17 cellular contexts compared by ENCODE assay signal in genomic region chr1:182965096-182965495, GRCh38. TPM values are rescaled to one million over a fixed set of nuclear protein-coding genes. Genes with fewer than 3 reads are reported as not detected.
DNase-seq lines count a peak whose midpoint lies in the region; ATAC-seq and TF ChIP-seq lines count a peak whose summit lies in the region.
"Had no signal": no experiment of that assay in that cellular context is flagged by ENCODE, and none has a peak within 500 bp of the region (broad histone marks: within the 10 kb centered on the region; RNA-seq: fewer than 3 reads in every experiment).

No MANE protein-coding gene starts in this region.

- H3K9ac ChIP-seq in neural progenitor cell (no peak overlapping the region), MM.1S (ENCODE audit: low read length) (no peak overlapping the region)

- H3K27me3 ChIP-seq in GM23338 (ENCODE audit: insufficient read depth) (no peaks in the 10 kb centered on the region), neural progenitor cell (no peaks in the 10 kb centered on the region), aorta (ENCODE audit: control insufficient read depth in 1 of 2, insufficient read depth in 2 of 2, low read length in 1 of 2) (no peaks in the 10 kb centered on the region), MM.1S (replicated peaks; ENCODE audit: insufficient read depth, low read length) (no peaks in the 10 kb centered on the region)

- H3F3A ChIP-seq in GM23338 (replicated peaks; ENCODE audit: low read depth) = no peaks in the 10 kb centered on the region
- peaks cover 13% of the 10 kb centered on the region for H3F3A ChIP-seq in neural progenitor cell (ENCODE audit: low read depth)
- H3F3A ChIP-seq in MM.1S (ENCODE audit: insufficient read depth, low read length) = 0 out of 2 replicates have a peak, but pooled peaks cover 3% of the 10 kb centered on the region

- H2AFZ ChIP-seq in GM23338 = peak overlapping the region; percentile 50; the same call in 1 of the 2 replicates
- H2AFZ ChIP-seq in neural progenitor cell (replicated peaks) = no peak overlapping the region
- H2AFZ ChIP-seq in MM.1S (ENCODE audit: low read length) = no peak overlapping the region

- H3K4me2 ChIP-seq in GM23338 = no peak overlapping the region
- H3K4me2 ChIP-seq in neural progenitor cell = peak overlapping the region; percentile 29
- no peak overlapping the region for H3K4me2 ChIP-seq in MM.1S (ENCODE audit: low read depth, low read length)
- H3K4me2 ChIP-seq: A549 had no signal

- H3K4me1 ChIP-seq in GM23338 (ENCODE audit: insufficient read depth) = peaks cover 4% of the 10 kb centered on the region; the same call in 1 of the 2 replicates
- peaks cover 28% of the 10 kb centered on the region for H3K4me1 ChIP-seq in neural progenitor cell
- H3K4me1 ChIP-seq in aorta (ENCODE audit: control insufficient read depth in 1 of 2, insufficient read depth in 2 of 2, low read length in 2 of 2) = no peaks in the 10 kb centered on the region
- H3K4me1 ChIP-seq in MM.1S (ENCODE audit: low read length) = peaks cover 5% of the 10 kb centered on the region

- no peaks in the 10 kb centered on the region for H4K20me1 ChIP-seq in GM23338 (replicated peaks; ENCODE audit: insufficient read depth)
- no peaks in the 10 kb centered on the region for H4K20me1 ChIP-seq in neural progenitor cell (ENCODE audit: low read depth)
- no peaks in the 10 kb centered on the region for H4K20me1 ChIP-seq in MM.1S (ENCODE audit: insufficient read depth, low read length)

- H3K36me3 Mint-ChIP-seq in GM23338 (ENCODE audit: low read depth) = no peaks in the 10 kb centered on the region
- no peaks in the 10 kb centered on the region for H3K36me3 Mint-ChIP-seq in neural progenitor cell
- H3K36me3 Mint-ChIP-seq: CD14-positive monocyte; CD8-positive, alpha-beta T cell had no signal

- H3K4me3 Mint-ChIP-seq in GM23338 (no peak overlapping the region), neural progenitor cell (no peak overlapping the region)
- H3K4me3 Mint-ChIP-seq: CD14-positive monocyte; CD8-positive, alpha-beta T cell had no signal

- no peak for ATAC-seq in GM23338
- ATAC-seq in aorta (ENCODE audit: low FRiP score) = no peak
- ATAC-seq: A549; CD8-positive, alpha-beta T cell; GM12878 had no signal

- H3K9me3 ChIP-seq in neural progenitor cell (ENCODE audit: low read depth) (no peaks in the 10 kb centered on the region), aorta (ENCODE audit: control insufficient read depth, low read length) (no peaks in the 10 kb centered on the region), MM.1S (replicated peaks; ENCODE audit: insufficient read depth, low read length) (no peaks in the 10 kb centered on the region)
- H3K9me3 ChIP-seq: A549, Caco-2 had no signal

- H3K4me3 ChIP-seq in GM23338 = no peak overlapping the region
- no peak overlapping the region for H3K4me3 ChIP-seq in neural progenitor cell
- no peak overlapping the region for H3K4me3 ChIP-seq in aorta (ENCODE audit: low read length in 2 of 2)
- no peak overlapping the region for H3K4me3 ChIP-seq in MM.1S (ENCODE audit: low read length)
- H3K4me3 ChIP-seq: A549, GM12878, K562 had no signal

- H3K4me1 Mint-ChIP-seq in GM23338 (peaks cover 9% of the 10 kb centered on the region), neural progenitor cell (peaks cover 17% of the 10 kb centered on the region)

- no peak for TF ChIP-seq CTCF in GM23338 (conservative IDR thresholded peaks at IDR 0.05; ENCODE audit: low read depth in 2 of 2)
- no peak for TF ChIP-seq CTCF in neural progenitor cell (IDR thresholded peaks at IDR 0.05)
- no peak for TF ChIP-seq CTCF in MM.1S (IDR thresholded peaks at IDR 0.05; ENCODE audit: low read length)

- H3K27ac Mint-ChIP-seq in GM23338 (no peak overlapping the region), neural progenitor cell (peak overlapping the region; percentile 26)
- H3K27ac Mint-ChIP-seq: CD14-positive monocyte; CD8-positive, alpha-beta T cell had no signal

- no peak overlapping the region for H3K27ac ChIP-seq in GM23338 (ENCODE audit: low read depth)
- peak overlapping the region; percentile 59 for H3K27ac ChIP-seq in neural progenitor cell
- no peak overlapping the region for H3K27ac ChIP-seq in aorta (ENCODE audit: low read depth in 1 of 2, low read length in 2 of 2)
- H3K27ac ChIP-seq in MM.1S (ENCODE audit: low read length) = no peak overlapping the region
- H3K27ac ChIP-seq: HL-60 had no signal

- intact Hi-C loops in aorta (cut with DNase I) = loop anchor here (10.0 kb wide), 3 partner anchors 150 to 350 kb away; no protein-coding TSS in a partner anchor

- H3K79me2 ChIP-seq in GM23338 (replicated peaks; ENCODE audit: insufficient read depth) (no peaks in the 10 kb centered on the region), neural progenitor cell (ENCODE audit: low read depth) (no peaks in the 10 kb centered on the region), MM.1S (ENCODE audit: low read length) (no peaks in the 10 kb centered on the region)

- WGBS in aorta, 2 donors = 92 to 96% methylated on average over 1 of the region's 1 CpG

- no peaks in the 10 kb centered on the region for H3K27me3 Mint-ChIP-seq in GM23338 (ENCODE audit: insufficient read depth, low read depth, poor library complexity)
- no peaks in the 10 kb centered on the region for H3K27me3 Mint-ChIP-seq in neural progenitor cell (ENCODE audit: insufficient read depth, low read depth)

- no peaks in the 10 kb centered on the region for H3K9me2 ChIP-seq in GM23338 (ENCODE audit: insufficient read depth)
- no peaks in the 10 kb centered on the region for H3K9me2 ChIP-seq in MM.1S (replicated peaks; ENCODE audit: insufficient read depth, low read length)

- H3K9me3 Mint-ChIP-seq in GM23338 (no peaks in the 10 kb centered on the region), neural progenitor cell (no peaks in the 10 kb centered on the region)
- H3K9me3 Mint-ChIP-seq: CD14-positive monocyte; CD8-positive, alpha-beta T cell had no signal

- DNase-seq in GM23338 (ENCODE audit: low spot score) (no peak), RPMI7951 (ENCODE audit: low read depth) (peak; percentile 7), neural progenitor cell (ENCODE audit: low spot score) (peak; percentile 35), aorta (no peak), Ammon's horn (ENCODE audit: low spot score) (no peak), MM.1S (no peak)
- DNase-seq: Caco-2; CD8-positive, alpha-beta T cell; GOT3; HCEC 1CT had no signal

- H3K36me3 ChIP-seq in GM23338 (ENCODE audit: insufficient read depth) (no peaks in the 10 kb centered on the region), neural progenitor cell (no peaks in the 10 kb centered on the region), aorta (ENCODE audit: control insufficient read depth in 1 of 2, insufficient read depth in 2 of 2, low read length in 1 of 2) (no peaks in the 10 kb centered on the region), MM.1S (replicated peaks; ENCODE audit: insufficient read depth, low read length) (no peaks in the 10 kb centered on the region)

TF ChIP-seq in GM23338, 12 proteins besides CTCF, POLR2A, EP300 and RAD21 (continues in another document):
- TF ChIP-seq ETS1 (IDR thresholded peaks at IDR 0.05) (no peak), EZH2phosphoT487 (IDR thresholded peaks at IDR 0.05; ENCODE audit: unreplicated experiment) (no peak), ZNF331 (CRISPR knock-in tag; IDR thresholded peaks at IDR 0.05; ENCODE audit: low read depth) (no peak), REST (IDR thresholded peaks at IDR 0.05; ENCODE audit: unreplicated experiment) (no peak), EZH2 (IDR thresholded peaks at IDR 0.05; ENCODE audit: low read depth, unreplicated experiment) (no peak), ZNF114 (CRISPR knock-in tag; IDR thresholded peaks at IDR 0.05) (no peak)

RNA-seq across cellular contexts. Expression of gene SHCBP1L, which starts 12.1 kb away (rescaled TPM):
- not detected in 2 replicates for total RNA-seq in GM23338 (2014; rRNA removed; shearing (Covaris generic))
- polyA plus RNA-seq in GM23338 (2016; fragmentation: Nextera tagmentation; extraction: Ambion mirVana) (not detected in 2 replicates), aorta (not detected)
- not detected in 2 replicates for total RNA-seq in RPMI7951 (2014; rRNA removed; shearing (Covaris generic))
- total RNA-seq in neural progenitor cell (ENCODE audit: low replicate concordance) (not detected in 2 replicates), aorta (not detected)
- total RNA-seq: Caco-2; CD8-positive, alpha-beta T cell; GM12878; K562 had no signal
- polyA plus RNA-seq: A549, AG04450, BJ, CD14-positive monocyte, GM12878, K562 had no signal

RNA-seq across cellular contexts. Expression of gene LAMC1, which starts 58.1 kb away (rescaled TPM):
- total RNA-seq in GM23338 (2014; rRNA removed; shearing (Covaris generic)) = 111 and 116 TPM in 2 replicates
- polyA plus RNA-seq in GM23338 (2016; fragmentation: Nextera tagmentation; extraction: Ambion mirVana) = 18.4 and 20.5 TPM in 2 replicates
- total RNA-seq in RPMI7951 (2014; rRNA removed; shearing (Covaris generic)) = 132 and 133 TPM in 2 replicates
- total RNA-seq in neural progenitor cell (ENCODE audit: low replicate concordance) = 72.8 and 90.2 TPM in 2 replicates
- 100 to 1,000 TPM; 242 to 247 TPM for total RNA-seq in aorta
- polyA plus RNA-seq in aorta = 10 to 100 TPM; 20.8 to 66.4 TPM

Comparison
In these comparisons a context has a peak if more than half of its experiments do, and no peak if none do; other contexts are left out.
1. DNase-seq: peak in RPMI7951 (single experiment) and neural progenitor cell (single experiment); none in GM23338 (single experiment), aorta (0 of 2), Ammon's horn (single experiment) and MM.1S (single experiment).